In the genomic region with DNA sequence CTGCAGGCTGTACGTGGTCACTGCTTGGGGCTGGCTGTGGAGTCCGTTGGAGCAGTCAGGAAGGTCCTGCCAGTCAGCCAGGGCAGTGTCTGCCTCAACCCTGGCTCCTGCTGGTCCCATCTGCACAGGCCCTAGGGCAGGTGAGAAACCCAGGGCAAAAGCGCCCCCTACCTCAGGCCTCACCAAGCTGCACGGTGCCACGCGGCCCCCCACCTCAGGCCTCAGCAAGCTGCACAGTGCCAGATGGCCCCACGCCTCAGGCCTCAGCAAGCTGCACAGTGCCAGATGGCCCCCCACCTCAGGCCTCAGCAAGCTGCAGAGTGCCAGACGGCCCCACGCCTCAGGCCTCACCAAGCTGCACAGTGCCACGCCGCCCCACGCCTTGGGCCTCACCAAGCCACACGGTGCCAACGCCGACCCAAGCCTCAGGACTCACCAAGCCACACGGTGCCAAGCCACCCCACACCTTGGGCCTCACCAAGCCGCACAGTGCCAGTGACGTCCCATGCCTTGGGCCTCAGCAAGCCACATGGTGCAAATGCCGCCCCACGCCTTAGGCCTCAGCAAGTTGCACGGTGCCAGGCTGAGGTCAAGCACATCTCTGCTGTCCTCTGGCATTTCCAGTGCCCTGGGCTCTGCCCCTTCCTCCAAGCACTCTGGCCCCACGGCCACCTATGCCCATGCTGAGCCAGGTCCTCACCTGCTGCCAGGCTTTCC, we compare ENCODE assay signal across 8 cellular contexts. TPM values are rescaled to one million over a fixed set of nuclear protein-coding genes. Genes with fewer than 3 reads are reported as not detected.
DNase-seq lines count a peak whose midpoint lies in the region; ATAC-seq and TF ChIP-seq lines count a peak whose summit lies in the region.
"Had no signal": no experiment of that assay in that cellular context is flagged by ENCODE, and none has a peak within 500 bp of the region (broad histone marks: within the 10 kb centered on the region; RNA-seq: fewer than 3 reads in every experiment).

No MANE protein-coding gene starts in this region.

- H3K4me1 Mint-ChIP-seq in activated naive CD8-positive, alpha-beta T cell treated with anti-CD3 and anti-CD28 coated beads for 36 hours, result peaks cover 54% of the 10 kb centered on the region

- H3K4me3 ChIP-seq in gastroesophageal sphincter, result peak overlapping the region in 1 of 2 donors; percentile 67

- no peak for ATAC-seq in HG03196 (IDR thresholded peaks at IDR 0.05; ENCODE audit: unreplicated experiment)
- no peak for ATAC-seq in gastroesophageal sphincter

- no peak for DNase-seq in GM13976 (ENCODE audit: low spot score)
- peak; percentile 76 for DNase-seq in NCI-H82 treated with DMSO at 0.1 percent for 48 hours (lab: John Stamatoyannopoulos, UW; ENCODE audit: unreplicated experiment)
- peak; percentile 51 for DNase-seq in activated naive CD8-positive, alpha-beta T cell treated with anti-CD3 and anti-CD28 coated beads for 36 hours
- peak; percentile 26 for DNase-seq in retina
- DNase-seq in NCI-H1417 treated with DMSO at 0.1 percent for 48 hours (lab: John Stamatoyannopoulos, UW), result no peak

- peak overlapping the region; percentile 97 for H3K4me3 Mint-ChIP-seq in activated naive CD8-positive, alpha-beta T cell treated with anti-CD3 and anti-CD28 coated beads for 36 hours

- no peaks in the 10 kb centered on the region for H3K9me3 Mint-ChIP-seq in activated naive CD8-positive, alpha-beta T cell treated with anti-CD3 and anti-CD28 coated beads for 36 hours

- WGBS in gastroesophageal sphincter (ENCODE audit: low coverage in 1 of 2), 2 donors, result 83 to 85% methylated on average over 1 to 4 of the region's 22 CpGs

- H3K27ac ChIP-seq in gastroesophageal sphincter, result peak overlapping the region in 2 of 4 donors; percentile 90

- no peak for TF ChIP-seq POLR2A in gastroesophageal sphincter (IDR thresholded peaks at IDR 0.05)

- in situ Hi-C loops in GM13976 (cut with MboI; ENCODE audit: low sequenced_read_pairs, unreplicated experiment), result no loop called here

- H3K36me3 Mint-ChIP-seq in activated naive CD8-positive, alpha-beta T cell treated with anti-CD3 and anti-CD28 coated beads for 36 hours, result peaks cover 45% of the 10 kb centered on the region

- no peaks in the 10 kb centered on the region for H3K27me3 Mint-ChIP-seq in activated naive CD8-positive, alpha-beta T cell treated with anti-CD3 and anti-CD28 coated beads for 36 hours

- no peaks in the 10 kb centered on the region for H3K9me3 ChIP-seq in gastroesophageal sphincter

- peak overlapping the region; percentile 94 for H3K27ac Mint-ChIP-seq in activated naive CD8-positive, alpha-beta T cell treated with anti-CD3 and anti-CD28 coated beads for 36 hours

- TF ChIP-seq EP300 in gastroesophageal sphincter (IDR thresholded peaks at IDR 0.05), result no peak

- H3K36me3 ChIP-seq in gastroesophageal sphincter, result peaks cover 0 to 87% of the 10 kb centered on the region in 2 donors

- H3K4me1 ChIP-seq in gastroesophageal sphincter, result peaks cover 0 to 89% (median 15%) of the 10 kb centered on the region in 3 donors

- H3K27me3 ChIP-seq in gastroesophageal sphincter, result no peaks in the 10 kb centered on the region

- peak; percentile 26 for TF ChIP-seq CTCF in GM13976 (IDR thresholded peaks at IDR 0.05; ENCODE audit: borderline replicate concordance, control extremely low read depth, extremely low read depth, insufficient read depth, missing control alignments)
- no peak for TF ChIP-seq CTCF in gastroesophageal sphincter (IDR thresholded peaks at IDR 0.05)

RNA-seq across cellular contexts. Expression of gene TMEM204, which starts 5.5 kb away (rescaled TPM):
- 10 to 100 TPM; 21.2 to 23.7 TPM for total RNA-seq in activated naive CD8-positive, alpha-beta T cell treated with anti-CD3 and anti-CD28 coated beads for 36 hours
- 10 to 100 TPM; 28.6 to 48.2 (median 36.6) TPM for total RNA-seq in gastroesophageal sphincter

RNA-seq across cellular contexts. Expression of gene TELO2, which starts 45.8 kb away (rescaled TPM):
- 10 to 100 TPM; 82.5 to 82.9 TPM for total RNA-seq in activated naive CD8-positive, alpha-beta T cell treated with anti-CD3 and anti-CD28 coated beads for 36 hours
- total RNA-seq in gastroesophageal sphincter, result 10 to 100 TPM; 10.9 to 33.9 (median 20.8) TPM

RNA-seq across cellular contexts. Expression of gene PTX4, which starts 50.2 kb away (rescaled TPM):
- not detected for total RNA-seq in activated naive CD8-positive, alpha-beta T cell treated with anti-CD3 and anti-CD28 coated beads for 36 hours
- under 1 TPM in 1 of 4 donors, not detected in 3; 0.40 TPM for total RNA-seq in gastroesophageal sphincter
- total RNA-seq: myocyte had no signal

Comparison
In these comparisons a context has a peak if more than half of its experiments do, and no peak if none do; other contexts are left out.
1. DNase-seq: peak in NCI-H82 treated with DMSO at 0.1 percent for 48 hours (single experiment), activated naive CD8-positive, alpha-beta T cell treated with anti-CD3 and anti-CD28 coated beads for 36 hours (single experiment) and retina (single experiment); none in GM13976 (single experiment) and NCI-H1417 treated with DMSO at 0.1 percent for 48 hours (single experiment).